11 cellular contexts compared by ENCODE assay signal in the genomic region with DNA sequence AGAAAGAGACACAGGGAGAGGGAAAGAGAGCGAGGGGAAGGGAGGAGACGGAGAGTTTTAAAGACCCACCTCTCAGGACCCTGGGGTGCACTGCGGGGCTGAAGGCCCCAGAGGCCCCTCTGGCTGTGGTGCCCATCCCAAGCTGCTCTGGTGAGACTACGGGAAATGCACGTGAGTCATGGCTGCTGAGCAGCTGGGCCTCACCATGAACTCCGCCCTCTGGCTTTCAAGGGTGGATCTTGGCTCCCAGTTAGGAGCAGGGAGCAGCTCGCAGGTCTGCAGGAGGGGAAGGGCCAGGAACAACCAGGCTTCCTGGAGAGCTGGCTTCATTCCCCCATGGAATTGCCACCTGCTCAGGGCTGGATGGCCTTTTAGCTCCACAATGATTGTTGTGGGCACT. TPM values are rescaled to one million over a fixed set of nuclear protein-coding genes. Genes with fewer than 3 reads are reported as not detected.
A peak's percentile ranks its signal among the peaks of the same experiment; 100 is the strongest.
DNase-seq lines count a peak whose midpoint lies in the region; ATAC-seq and TF ChIP-seq lines count a peak whose summit lies in the region.
"Had no signal": no experiment of that assay in that cellular context is flagged by ENCODE, and none has a peak within 500 bp of the region (broad histone marks: within the 10 kb centered on the region; RNA-seq: fewer than 3 reads in every experiment).

No MANE protein-coding gene starts in this region.

- H3K9me3 ChIP-seq in vagina, result no peaks in the 10 kb centered on the region
- no peaks in the 10 kb centered on the region for H3K9me3 ChIP-seq in thyroid gland

- TF ChIP-seq POLR2A in vagina (IDR thresholded peaks at IDR 0.05), result no peak
- no peak for TF ChIP-seq POLR2A in thyroid gland (IDR thresholded peaks at IDR 0.05)

- TF ChIP-seq CTCF in cardiac fibroblast (IDR thresholded peaks at IDR 0.05; ENCODE audit: low read depth, low read length) (peak; percentile 8), vagina (IDR thresholded peaks at IDR 0.05) (no peak), thyroid gland (IDR thresholded peaks at IDR 0.05) (no peak)

- no peak overlapping the region for H3K27ac ChIP-seq in vagina
- H3K27ac ChIP-seq in thyroid gland, result no peak overlapping the region

- intact Hi-C loops in vagina (cut with DNase I) (no loop called here), thyroid gland (cut with DNase I) (no loop called here)

- peak; percentile 41 for DNase-seq in activated effector memory CD4-positive, alpha-beta T cell treated with anti-CD3 and anti-CD28 coated beads, Interleukin-2, amount 50 U/mL, for 16 hours
- DNase-seq in activated effector memory CD4-positive, alpha-beta T cell treated with Interleukin-2 at 50 U/mL for 16 hours, result no peak
- peak; percentile 85 for DNase-seq in NCI-H2107 (lab: John Stamatoyannopoulos, UW)
- peak; percentile 53 to 57 for DNase-seq in cardiac fibroblast (ENCODE audit: low read depth in 2 of 2)
- peak; percentile 1 for DNase-seq in ureter (ENCODE audit: low spot score)
- no peak for DNase-seq in vagina (ENCODE audit: extremely low spot score in 2 of 2)
- DNase-seq in thyroid gland, result no peak
- DNase-seq: activated CD4-positive, alpha-beta T cell treated with anti-CD3 and anti-CD28 coated beads for 4 hours; CD4-positive, alpha-beta memory T cell had no signal

- H3K27me3 ChIP-seq in vagina (peaks cover 6% of the 10 kb centered on the region), thyroid gland (no peaks in the 10 kb centered on the region)

- H3K4me1 ChIP-seq in vagina (no peaks in the 10 kb centered on the region), thyroid gland (no peaks in the 10 kb centered on the region)

- H3K4me3 ChIP-seq in cardiac fibroblast (replicated peaks in 1 of 2; ENCODE audit: low read depth in 2 of 2, low read length in 2 of 2), result no peak overlapping the region
- no peak overlapping the region for H3K4me3 ChIP-seq in vagina
- no peak overlapping the region for H3K4me3 ChIP-seq in thyroid gland (replicated peaks in 1 of 3)

- WGBS in thyroid gland, 2 donors, result 38 to 40% methylated on average over 6 to 7 of the region's 7 CpGs

- ATAC-seq in GM18520 (IDR thresholded peaks at IDR 0.05; ENCODE audit: unreplicated experiment), result no peak

- H3K36me3 ChIP-seq in vagina (no peaks in the 10 kb centered on the region), thyroid gland (no peaks in the 10 kb centered on the region)

RNA-seq across cellular contexts. Expression of a gene that starts 7.8 kb away (rescaled TPM):
- total RNA-seq in ureter (0.57 TPM), vagina (0.49 TPM), thyroid gland (under 1 TPM in 3 of 4 donors, not detected in 1; 0.54 to 0.67 (median 0.54) TPM)
- total RNA-seq: CD4-positive, alpha-beta memory T cell; lower leg skin had no signal

Comparison
In these comparisons a context has a peak if more than half of its experiments do, and no peak if none do; other contexts are left out.
1. DNase-seq: peak in activated effector memory CD4-positive, alpha-beta T cell treated with anti-CD3 and anti-CD28 coated beads, Interleukin-2, amount 50 U/mL, for 16 hours (single experiment), NCI-H2107 (single experiment), cardiac fibroblast (2 of 2) and ureter (single experiment); none in activated effector memory CD4-positive, alpha-beta T cell treated with Interleukin-2 at 50 U/mL for 16 hours (single experiment), vagina (0 of 2) and thyroid gland (0 of 2).